ENCODE assay signal across 9 cellular contexts in genomic region chr5:179265529-179266290, GRCh38.
DNase-seq lines count a peak whose midpoint lies in the region; ATAC-seq and TF ChIP-seq lines count a peak whose summit lies in the region.
"Had no signal": no experiment of that assay in that cellular context is flagged by ENCODE, and none has a peak within 500 bp of the region (broad histone marks: within the 10 kb centered on the region; RNA-seq: fewer than 3 reads in every experiment).

No MANE protein-coding gene starts in this region.

- TF ChIP-seq CTCF in cardiac muscle cell (IDR thresholded peaks at IDR 0.05; ENCODE audit: low read depth, low read length) = no peak

- no peaks in the 10 kb centered on the region for H3K4me1 ChIP-seq in cardiac muscle cell (ENCODE audit: low read depth)

- ATAC-seq in GM21529 (IDR thresholded peaks at IDR 0.05; ENCODE audit: unreplicated experiment) = no peak

- no peaks in the 10 kb centered on the region for H3K36me3 ChIP-seq in cardiac muscle cell

- intact Hi-C loops in posterior cingulate gyrus (cut with DNase I) = no loop called here

- no peaks in the 10 kb centered on the region for H3K27me3 ChIP-seq in cardiac muscle cell

- no peak overlapping the region for H3K4me3 ChIP-seq in cardiac muscle cell

- DNase-seq in C1 segment of cervical spinal cord (lab: John Stamatoyannopoulos, UW) (peak in 10 of 14 donors; percentile 9 to 73 (median 42)), SK-N-DZ (ENCODE audit: low spot score) (peak; percentile 59), cardiac muscle cell (ENCODE audit: low read depth in 1 of 2, low spot score in 1 of 2) (peak; percentile 23 to 100), posterior cingulate gyrus (peak; percentile 24 to 93 (median 59)), NCI-H748 (lab: John Stamatoyannopoulos, UW; ENCODE audit: unreplicated experiment) (no peak), NCI-H187 (lab: John Stamatoyannopoulos, UW) (no peak), NCI-H2227 treated with DMSO at 0.1 percent for 48 hours (lab: John Stamatoyannopoulos, UW) (no peak)

- no peak overlapping the region for H3K27ac ChIP-seq in cardiac muscle cell
- H3K27ac ChIP-seq: KMS-11 had no signal

- no peaks in the 10 kb centered on the region for H3K9me3 ChIP-seq in cardiac muscle cell (ENCODE audit: low read depth)

Comparison
In these comparisons a context has a peak if more than half of its experiments do, and no peak if none do; other contexts are left out.
1. DNase-seq: peak in C1 segment of cervical spinal cord (10 of 14), SK-N-DZ (single experiment), cardiac muscle cell (2 of 2) and posterior cingulate gyrus (10 of 10); none in NCI-H748 (single experiment), NCI-H187 (0 of 2) and NCI-H2227 treated with DMSO at 0.1 percent for 48 hours (single experiment).